Comparison of ENCODE assay signal across 1 cellular context in the genomic region with DNA sequence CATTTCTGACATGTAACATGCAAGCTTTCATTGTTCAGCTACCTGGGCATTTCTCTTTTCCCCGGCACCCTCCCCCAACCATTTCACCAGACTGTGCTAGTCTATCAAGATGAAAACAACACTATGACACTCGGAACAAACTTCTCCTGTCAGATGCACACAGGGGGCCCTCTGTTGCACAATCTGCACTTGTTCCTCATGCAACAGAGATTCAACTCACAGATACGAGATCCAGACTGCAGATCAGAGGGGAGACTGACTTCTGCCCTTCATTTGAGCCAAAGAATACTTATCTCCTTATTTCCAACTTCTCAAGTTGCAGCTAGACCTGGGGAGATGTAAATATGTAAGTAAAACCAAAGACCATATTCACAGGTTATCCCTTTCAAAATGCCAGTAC.
TF ChIP-seq lines count a peak whose summit lies in the region.

No MANE protein-coding gene starts in this region.

TF ChIP-seq in HepG2, 621 proteins besides CTCF, POLR2A, EP300 and RAD21 (continued from another document and continues in another):
- TF ChIP-seq, protein P1, sequence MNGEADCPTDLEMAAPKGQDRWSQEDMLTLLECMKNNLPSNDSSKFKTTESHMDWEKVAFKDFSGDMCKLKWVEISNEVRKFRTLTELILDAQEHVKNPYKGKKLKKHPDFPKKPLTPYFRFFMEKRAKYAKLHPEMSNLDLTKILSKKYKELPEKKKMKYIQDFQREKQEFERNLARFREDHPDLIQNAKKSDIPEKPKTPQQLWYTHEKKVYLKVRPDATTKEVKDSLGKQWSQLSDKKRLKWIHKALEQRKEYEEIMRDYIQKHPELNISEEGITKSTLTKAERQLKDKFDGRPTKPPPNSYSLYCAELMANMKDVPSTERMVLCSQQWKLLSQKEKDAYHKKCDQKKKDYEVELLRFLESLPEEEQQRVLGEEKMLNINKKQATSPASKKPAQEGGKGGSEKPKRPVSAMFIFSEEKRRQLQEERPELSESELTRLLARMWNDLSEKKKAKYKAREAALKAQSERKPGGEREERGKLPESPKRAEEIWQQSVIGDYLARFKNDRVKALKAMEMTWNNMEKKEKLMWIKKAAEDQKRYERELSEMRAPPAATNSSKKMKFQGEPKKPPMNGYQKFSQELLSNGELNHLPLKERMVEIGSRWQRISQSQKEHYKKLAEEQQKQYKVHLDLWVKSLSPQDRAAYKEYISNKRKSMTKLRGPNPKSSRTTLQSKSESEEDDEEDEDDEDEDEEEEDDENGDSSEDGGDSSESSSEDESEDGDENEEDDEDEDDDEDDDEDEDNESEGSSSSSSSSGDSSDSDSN (CRISPR knock-in tag; IDR thresholded peaks at IDR 0.05) = 0 out of 2 replicates have a peak, but pooled peaks have one; percentile 29
- TF ChIP-seq, protein P2, sequence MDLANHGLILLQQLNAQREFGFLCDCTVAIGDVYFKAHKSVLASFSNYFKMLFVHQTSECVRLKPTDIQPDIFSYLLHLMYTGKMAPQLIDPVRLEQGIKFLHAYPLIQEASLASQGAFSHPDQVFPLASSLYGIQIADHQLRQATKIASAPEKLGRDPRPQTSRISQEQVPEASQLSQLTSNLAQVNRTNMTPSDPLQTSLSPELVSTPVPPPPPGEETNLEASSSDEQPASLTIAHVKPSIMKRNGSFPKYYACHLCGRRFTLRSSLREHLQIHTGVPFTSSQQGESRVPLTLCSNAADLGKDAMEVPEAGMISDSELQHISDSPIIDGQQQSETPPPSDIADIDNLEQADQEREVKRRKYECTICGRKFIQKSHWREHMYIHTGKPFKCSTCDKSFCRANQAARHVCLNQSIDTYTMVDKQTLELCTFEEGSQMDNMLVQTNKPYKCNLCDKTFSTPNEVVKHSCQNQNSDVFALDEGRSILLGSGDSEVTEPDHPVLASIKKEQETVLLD (CRISPR knock-in tag; IDR thresholded peaks at IDR 0.05; ENCODE audit: low read depth) = no peak
- no peak for TF ChIP-seq ZNF720 (CRISPR knock-in tag; IDR thresholded peaks at IDR 0.05)
- peak; percentile 53; the same call in 1 of the 2 replicates for TF ChIP-seq MIER3 (CRISPR knock-in tag; IDR thresholded peaks at IDR 0.05; ENCODE audit: borderline replicate concordance)
- no peak for TF ChIP-seq REL (CRISPR knock-in tag; conservative IDR thresholded peaks at IDR 0.05)
- peak; percentile 65; the same call in 1 of the 2 replicates for TF ChIP-seq NR2F2 (IDR thresholded peaks at IDR 0.05; ENCODE audit: borderline replicate concordance, low read depth)
- no peak for TF ChIP-seq ZNF850 (CRISPR knock-in tag; conservative IDR thresholded peaks at IDR 0.05)
- TF ChIP-seq, protein P3, sequence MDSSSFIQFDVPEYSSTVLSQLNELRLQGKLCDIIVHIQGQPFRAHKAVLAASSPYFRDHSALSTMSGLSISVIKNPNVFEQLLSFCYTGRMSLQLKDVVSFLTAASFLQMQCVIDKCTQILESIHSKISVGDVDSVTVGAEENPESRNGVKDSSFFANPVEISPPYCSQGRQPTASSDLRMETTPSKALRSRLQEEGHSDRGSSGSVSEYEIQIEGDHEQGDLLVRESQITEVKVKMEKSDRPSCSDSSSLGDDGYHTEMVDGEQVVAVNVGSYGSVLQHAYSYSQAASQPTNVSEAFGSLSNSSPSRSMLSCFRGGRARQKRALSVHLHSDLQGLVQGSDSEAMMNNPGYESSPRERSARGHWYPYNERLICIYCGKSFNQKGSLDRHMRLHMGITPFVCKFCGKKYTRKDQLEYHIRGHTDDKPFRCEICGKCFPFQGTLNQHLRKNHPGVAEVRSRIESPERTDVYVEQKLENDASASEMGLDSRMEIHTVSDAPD (CRISPR knock-in tag; IDR thresholded peaks at IDR 0.05) = no peak
- no peak for TF ChIP-seq TOPORS (CRISPR knock-in tag; IDR thresholded peaks at IDR 0.05)
- TF ChIP-seq ZFP82 (CRISPR knock-in tag; IDR thresholded peaks at IDR 0.05; ENCODE audit: borderline replicate concordance) = no peak
- no peak for TF ChIP-seq PHF20 (CRISPR knock-in tag; IDR thresholded peaks at IDR 0.05)
- peak; percentile 35; the same call in 1 of the 2 replicates for TF ChIP-seq ZNF746 (CRISPR knock-in tag; IDR thresholded peaks at IDR 0.05)
- peak; percentile 61; the same call in 1 of the 2 replicates for TF ChIP-seq CREM (IDR thresholded peaks at IDR 0.05)
- TF ChIP-seq CREM (CRISPR knock-in tag; IDR thresholded peaks at IDR 0.05) = no peak
- peak; percentile 36; the same call in 1 of the 2 replicates for TF ChIP-seq SIX1 (CRISPR knock-in tag; IDR thresholded peaks at IDR 0.05; ENCODE audit: borderline replicate concordance)
- TF ChIP-seq, protein P4, sequence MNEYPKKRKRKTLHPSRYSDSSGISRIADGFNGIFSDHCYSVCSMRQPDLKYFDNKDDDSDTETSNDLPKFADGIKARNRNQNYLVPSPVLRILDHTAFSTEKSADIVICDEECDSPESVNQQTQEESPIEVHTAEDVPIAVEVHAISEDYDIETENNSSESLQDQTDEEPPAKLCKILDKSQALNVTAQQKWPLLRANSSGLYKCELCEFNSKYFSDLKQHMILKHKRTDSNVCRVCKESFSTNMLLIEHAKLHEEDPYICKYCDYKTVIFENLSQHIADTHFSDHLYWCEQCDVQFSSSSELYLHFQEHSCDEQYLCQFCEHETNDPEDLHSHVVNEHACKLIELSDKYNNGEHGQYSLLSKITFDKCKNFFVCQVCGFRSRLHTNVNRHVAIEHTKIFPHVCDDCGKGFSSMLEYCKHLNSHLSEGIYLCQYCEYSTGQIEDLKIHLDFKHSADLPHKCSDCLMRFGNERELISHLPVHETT (CRISPR knock-in tag; conservative IDR thresholded peaks at IDR 0.05) = no peak
- TF ChIP-seq YEATS4 (CRISPR knock-in tag; IDR thresholded peaks at IDR 0.05; ENCODE audit: borderline replicate concordance) = no peak
- TF ChIP-seq, protein P5, sequence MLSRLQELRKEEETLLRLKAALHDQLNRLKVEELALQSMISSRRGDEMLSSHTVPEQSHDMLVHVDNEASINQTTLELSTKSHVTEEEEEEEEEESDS (CRISPR knock-in tag; IDR thresholded peaks at IDR 0.05; ENCODE audit: borderline replicate concordance) = no peak
- TF ChIP-seq ZNF75D (CRISPR knock-in tag; IDR thresholded peaks at IDR 0.05; ENCODE audit: borderline replicate concordance) = no peak
- peak; percentile 27 for TF ChIP-seq SKI (IDR thresholded peaks at IDR 0.05; ENCODE audit: partially characterized antibody)
- TF ChIP-seq ZNF446 (CRISPR knock-in tag; IDR thresholded peaks at IDR 0.05) = no peak
- TF ChIP-seq, protein P6, sequence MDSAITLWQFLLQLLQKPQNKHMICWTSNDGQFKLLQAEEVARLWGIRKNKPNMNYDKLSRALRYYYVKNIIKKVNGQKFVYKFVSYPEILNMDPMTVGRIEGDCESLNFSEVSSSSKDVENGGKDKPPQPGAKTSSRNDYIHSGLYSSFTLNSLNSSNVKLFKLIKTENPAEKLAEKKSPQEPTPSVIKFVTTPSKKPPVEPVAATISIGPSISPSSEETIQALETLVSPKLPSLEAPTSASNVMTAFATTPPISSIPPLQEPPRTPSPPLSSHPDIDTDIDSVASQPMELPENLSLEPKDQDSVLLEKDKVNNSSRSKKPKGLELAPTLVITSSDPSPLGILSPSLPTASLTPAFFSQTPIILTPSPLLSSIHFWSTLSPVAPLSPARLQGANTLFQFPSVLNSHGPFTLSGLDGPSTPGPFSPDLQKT (CRISPR knock-in tag; IDR thresholded peaks at IDR 0.05; ENCODE audit: borderline replicate concordance) = no peak
- TF ChIP-seq ZNF775 (CRISPR knock-in tag; IDR thresholded peaks at IDR 0.05; ENCODE audit: borderline replicate concordance) = no peak
- TF ChIP-seq ZNF235 (CRISPR knock-in tag; IDR thresholded peaks at IDR 0.05; ENCODE audit: borderline replicate concordance) = no peak
- TF ChIP-seq ZFYVE20 (CRISPR knock-in tag; IDR thresholded peaks at IDR 0.05; ENCODE audit: borderline replicate concordance, low read depth) = no peak
- no peak for TF ChIP-seq ZNF484 (CRISPR knock-in tag; IDR thresholded peaks at IDR 0.05; ENCODE audit: borderline replicate concordance, low read depth)
- no peak for TF ChIP-seq NFATC3 (CRISPR knock-in tag; IDR thresholded peaks at IDR 0.05)
- peak; percentile 65; the same call in 1 of the 2 replicates for TF ChIP-seq RBAK (CRISPR knock-in tag; IDR thresholded peaks at IDR 0.05)
- TF ChIP-seq ZNF557 (CRISPR knock-in tag; IDR thresholded peaks at IDR 0.05) = no peak
- TF ChIP-seq TGIF2 (CRISPR knock-in tag; IDR thresholded peaks at IDR 0.05) = peak; percentile 78
- TF ChIP-seq, protein P7, sequence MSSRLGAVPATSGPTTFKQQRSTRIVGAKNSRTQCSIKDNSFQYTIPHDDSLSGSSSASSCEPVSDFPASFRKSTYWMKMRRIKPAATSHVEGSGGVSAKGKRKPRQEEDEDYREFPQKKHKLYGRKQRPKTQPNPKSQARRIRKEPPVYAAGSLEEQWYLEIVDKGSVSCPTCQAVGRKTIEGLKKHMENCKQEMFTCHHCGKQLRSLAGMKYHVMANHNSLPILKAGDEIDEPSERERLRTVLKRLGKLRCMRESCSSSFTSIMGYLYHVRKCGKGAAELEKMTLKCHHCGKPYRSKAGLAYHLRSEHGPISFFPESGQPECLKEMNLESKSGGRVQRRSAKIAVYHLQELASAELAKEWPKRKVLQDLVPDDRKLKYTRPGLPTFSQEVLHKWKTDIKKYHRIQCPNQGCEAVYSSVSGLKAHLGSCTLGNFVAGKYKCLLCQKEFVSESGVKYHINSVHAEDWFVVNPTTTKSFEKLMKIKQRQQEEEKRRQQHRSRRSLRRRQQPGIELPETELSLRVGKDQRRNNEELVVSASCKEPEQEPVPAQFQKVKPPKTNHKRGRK (CRISPR knock-in tag; IDR thresholded peaks at IDR 0.05) = no peak
- TF ChIP-seq, protein P8, sequence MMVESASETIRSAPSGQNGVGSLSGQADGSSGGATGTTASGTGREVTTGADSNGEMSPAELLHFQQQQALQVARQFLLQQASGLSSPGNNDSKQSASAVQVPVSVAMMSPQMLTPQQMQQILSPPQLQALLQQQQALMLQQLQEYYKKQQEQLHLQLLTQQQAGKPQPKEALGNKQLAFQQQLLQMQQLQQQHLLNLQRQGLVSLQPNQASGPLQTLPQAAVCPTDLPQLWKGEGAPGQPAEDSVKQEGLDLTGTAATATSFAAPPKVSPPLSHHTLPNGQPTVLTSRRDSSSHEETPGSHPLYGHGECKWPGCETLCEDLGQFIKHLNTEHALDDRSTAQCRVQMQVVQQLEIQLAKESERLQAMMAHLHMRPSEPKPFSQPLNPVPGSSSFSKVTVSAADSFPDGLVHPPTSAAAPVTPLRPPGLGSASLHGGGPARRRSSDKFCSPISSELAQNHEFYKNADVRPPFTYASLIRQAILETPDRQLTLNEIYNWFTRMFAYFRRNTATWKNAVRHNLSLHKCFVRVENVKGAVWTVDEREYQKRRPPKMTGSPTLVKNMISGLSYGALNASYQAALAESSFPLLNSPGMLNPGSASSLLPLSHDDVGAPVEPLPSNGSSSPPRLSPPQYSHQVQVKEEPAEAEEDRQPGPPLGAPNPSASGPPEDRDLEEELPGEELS (CRISPR knock-in tag; IDR thresholded peaks at IDR 0.05) = peak; percentile 90
- TF ChIP-seq, protein P9, sequence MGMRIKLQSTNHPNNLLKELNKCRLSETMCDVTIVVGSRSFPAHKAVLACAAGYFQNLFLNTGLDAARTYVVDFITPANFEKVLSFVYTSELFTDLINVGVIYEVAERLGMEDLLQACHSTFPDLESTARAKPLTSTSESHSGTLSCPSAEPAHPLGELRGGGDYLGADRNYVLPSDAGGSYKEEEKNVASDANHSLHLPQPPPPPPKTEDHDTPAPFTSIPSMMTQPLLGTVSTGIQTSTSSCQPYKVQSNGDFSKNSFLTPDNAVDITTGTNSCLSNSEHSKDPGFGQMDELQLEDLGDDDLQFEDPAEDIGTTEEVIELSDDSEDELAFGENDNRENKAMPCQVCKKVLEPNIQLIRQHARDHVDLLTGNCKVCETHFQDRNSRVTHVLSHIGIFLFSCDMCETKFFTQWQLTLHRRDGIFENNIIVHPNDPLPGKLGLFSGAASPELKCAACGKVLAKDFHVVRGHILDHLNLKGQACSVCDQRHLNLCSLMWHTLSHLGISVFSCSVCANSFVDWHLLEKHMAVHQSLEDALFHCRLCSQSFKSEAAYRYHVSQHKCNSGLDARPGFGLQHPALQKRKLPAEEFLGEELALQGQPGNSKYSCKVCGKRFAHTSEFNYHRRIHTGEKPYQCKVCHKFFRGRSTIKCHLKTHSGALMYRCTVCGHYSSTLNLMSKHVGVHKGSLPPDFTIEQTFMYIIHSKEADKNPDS (CRISPR knock-in tag; IDR thresholded peaks at IDR 0.05) = no peak
- no peak for TF ChIP-seq PAWR (CRISPR knock-in tag; IDR thresholded peaks at IDR 0.05; ENCODE audit: borderline replicate concordance)
- no peak for TF ChIP-seq SMC3 (IDR thresholded peaks at IDR 0.05; ENCODE audit: low read length)
- TF ChIP-seq, protein P10, sequence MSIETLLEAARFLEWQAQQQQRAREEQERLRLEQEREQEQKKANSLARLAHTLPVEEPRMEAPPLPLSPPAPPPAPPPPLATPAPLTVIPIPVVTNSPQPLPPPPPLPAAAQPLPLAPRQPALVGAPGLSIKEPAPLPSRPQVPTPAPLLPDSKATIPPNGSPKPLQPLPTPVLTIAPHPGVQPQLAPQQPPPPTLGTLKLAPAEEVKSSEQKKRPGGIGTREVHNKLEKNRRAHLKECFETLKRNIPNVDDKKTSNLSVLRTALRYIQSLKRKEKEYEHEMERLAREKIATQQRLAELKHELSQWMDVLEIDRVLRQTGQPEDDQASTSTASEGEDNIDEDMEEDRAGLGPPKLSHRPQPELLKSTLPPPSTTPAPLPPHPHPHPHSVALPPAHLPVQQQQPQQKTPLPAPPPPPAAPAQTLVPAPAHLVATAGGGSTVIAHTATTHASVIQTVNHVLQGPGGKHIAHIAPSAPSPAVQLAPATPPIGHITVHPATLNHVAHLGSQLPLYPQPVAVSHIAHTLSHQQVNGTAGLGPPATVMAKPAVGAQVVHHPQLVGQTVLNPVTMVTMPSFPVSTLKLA (IDR thresholded peaks at IDR 0.05) = no peak
- TF ChIP-seq RFXANK (CRISPR knock-in tag; IDR thresholded peaks at IDR 0.05) = no peak
- TF ChIP-seq, protein P11, sequence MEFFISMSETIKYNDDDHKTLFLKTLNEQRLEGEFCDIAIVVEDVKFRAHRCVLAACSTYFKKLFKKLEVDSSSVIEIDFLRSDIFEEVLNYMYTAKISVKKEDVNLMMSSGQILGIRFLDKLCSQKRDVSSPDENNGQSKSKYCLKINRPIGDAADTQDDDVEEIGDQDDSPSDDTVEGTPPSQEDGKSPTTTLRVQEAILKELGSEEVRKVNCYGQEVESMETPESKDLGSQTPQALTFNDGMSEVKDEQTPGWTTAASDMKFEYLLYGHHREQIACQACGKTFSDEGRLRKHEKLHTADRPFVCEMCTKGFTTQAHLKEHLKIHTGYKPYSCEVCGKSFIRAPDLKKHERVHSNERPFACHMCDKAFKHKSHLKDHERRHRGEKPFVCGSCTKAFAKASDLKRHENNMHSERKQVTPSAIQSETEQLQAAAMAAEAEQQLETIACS (CRISPR knock-in tag; IDR thresholded peaks at IDR 0.05) = no peak
- no peak for TF ChIP-seq ZNF772 (CRISPR knock-in tag; IDR thresholded peaks at IDR 0.05)
